In the genomic region with DNA sequence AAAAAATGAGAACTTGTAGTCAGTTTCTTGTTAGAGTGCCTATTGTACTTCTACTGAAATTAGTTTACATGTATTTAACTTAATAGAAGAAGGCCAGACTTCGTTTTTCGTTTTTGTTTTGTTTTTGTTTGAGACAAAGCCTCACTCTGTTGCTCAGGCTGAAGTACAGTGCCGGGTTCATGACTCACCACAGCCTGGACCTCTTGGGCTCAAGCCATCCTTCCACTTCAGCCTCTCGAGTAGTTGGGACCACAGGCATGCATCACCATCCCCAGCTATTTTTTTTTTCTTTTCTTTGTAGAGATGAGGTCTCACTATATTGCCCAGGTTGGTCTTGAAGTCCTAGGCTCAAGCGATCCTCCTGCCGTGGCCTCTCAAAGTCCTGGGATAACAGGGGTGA, we compare ENCODE assay signal across 23 cellular contexts.
A peak's percentile ranks its signal among the peaks of the same experiment; 100 is the strongest.
DNase-seq lines count a peak whose midpoint lies in the region; ATAC-seq, FAIRE-seq and TF ChIP-seq lines count a peak whose summit lies in the region.
"Had no signal": no experiment of that assay in that cellular context is flagged by ENCODE, and none has a peak within 500 bp of the region (broad histone marks: within the 10 kb centered on the region; RNA-seq: fewer than 3 reads in every experiment).

No MANE protein-coding gene starts in this region.

- ATAC-seq in GM12878 = no peak
- ATAC-seq: natural killer cell; stimulated activated naive CD8-positive, alpha-beta T cell treated with anti-CD3 and anti-CD28 coated beads, Interleukin-15, Interleukin-2, amounts not matched to agents 100 U/mL and 50 U/mL, for 24 hours; T-helper 17 cell had no signal

- in situ Hi-C loops in GM12878 (cut with MboI) = no loop called here

- DNase-seq in H4 (ENCODE audit: low spot score) (peak; percentile 62), NCI-H226 (peak; percentile 32), GM12878 (ENCODE audit: low read depth, low spot score) (no peak), globus pallidus (ENCODE audit: low spot score) (peak; percentile 11), SHP77 treated with DMSO at 0.1 percent for 48 hours (lab: John Stamatoyannopoulos, UW) (no peak), dermis blood vessel endothelial cell (no peak), ovary (no peak), Karpas-422 (no peak)
- DNase-seq: activated CD8-positive, alpha-beta memory T cell treated with anti-CD3 and anti-CD28 coated beads, Interleukin-2, amount 50 U/mL, for 48 hours; GF-D8; natural killer cell; NCI-H187; NCI-H774; OCI-M1; SIG-M5; stimulated activated CD4-positive, alpha-beta T cell treated with anti-CD3 and anti-CD28 coated beads, Interleukin-4, amount 100 ng/mL, for 24 hours; stimulated activated naive CD8-positive, alpha-beta T cell treated with anti-CD3 and anti-CD28 coated beads, Interleukin-15, Interleukin-2, amounts not matched to agents 100 U/mL and 50 U/mL, for 24 hours; T-helper 17 cell had no signal

- no peaks in the 10 kb centered on the region for H3K36me3 ChIP-seq in GM12878 (ENCODE audit: control insufficient read depth in 2 of 2, insufficient read depth in 2 of 2, low read length in 1 of 2)
- no peaks in the 10 kb centered on the region for H3K36me3 ChIP-seq in ovary
- H3K36me3 ChIP-seq in Karpas-422 (ENCODE audit: insufficient read depth, low read length) = no peaks in the 10 kb centered on the region
- H3K36me3 ChIP-seq: cardiac muscle cell, HAP-1, right atrium auricular region had no signal

- H3K9me3 ChIP-seq in GM12878 (replicated peaks; ENCODE audit: control insufficient read depth, insufficient read depth, low read length) = no peaks in the 10 kb centered on the region
- H3K9me3 ChIP-seq in ovary = no peaks in the 10 kb centered on the region
- H3K9me3 ChIP-seq in Karpas-422 (ENCODE audit: low read length) = peaks cover 9% of the 10 kb centered on the region; the same call in 1 of the 2 replicates
- H3K9me3 ChIP-seq: HAP-1, right atrium auricular region had no signal

- H2AFZ ChIP-seq in GM12878 (ENCODE audit: control insufficient read depth, low read depth, low read length) (no peak overlapping the region), Karpas-422 (ENCODE audit: low read length) (no peak overlapping the region)

- no peaks in the 10 kb centered on the region for H3K4me1 ChIP-seq in GM12878 (ENCODE audit: control insufficient read depth, insufficient read depth, low read length)
- no peaks in the 10 kb centered on the region for H3K4me1 ChIP-seq in ovary (ENCODE audit: insufficient read depth)
- H3K4me1 ChIP-seq in Karpas-422 (ENCODE audit: low read length) = no peaks in the 10 kb centered on the region
- H3K4me1 ChIP-seq: HAP-1, right atrium auricular region had no signal

- H3K27ac ChIP-seq in GM12878 (ENCODE audit: control insufficient read depth, insufficient read depth) (no peak overlapping the region), ovary (no peak overlapping the region), Karpas-422 (ENCODE audit: low read length) (no peak overlapping the region)
- H3K27ac ChIP-seq: cardiac muscle cell, epithelial cell of prostate, right atrium auricular region had no signal

- peak; percentile 23 for FAIRE-seq in GM12878 (lab: Jason Lieb, UNC)
- FAIRE-seq: D721Med had no signal

- SMC1A ChIA-PET in GM12878 (lab: Charles Lee; ENCODE audit: uncharacterized antibody, unreplicated experiment) = interaction anchor here (0.7 to 2.0 kb wide), 6 partner anchors 9 to 78 kb away, joined by 3 to 7 read pairs (median 4); no protein-coding TSS in a partner anchor

- H3K4me2 ChIP-seq in GM12878 (ENCODE audit: control insufficient read depth, insufficient read depth) (no peak overlapping the region), Karpas-422 (ENCODE audit: low read depth, low read length, poor library complexity, severe bottlenecking) (no peak overlapping the region)

- no peak for TF ChIP-seq RAD21 in GM12878 (IDR thresholded peaks at IDR 0.05; ENCODE audit: insufficient read depth, low read depth, low read length)

- POLR2A ChIA-PET in GM12878 (lab: Charles Lee) = no interaction called here

- H3K79me2 ChIP-seq in GM12878 (ENCODE audit: control insufficient read depth, insufficient read depth, low read length) (no peaks in the 10 kb centered on the region), Karpas-422 (ENCODE audit: low read length) (no peaks in the 10 kb centered on the region)

- TF ChIP-seq CTCF in GM12878 (IDR thresholded peaks at IDR 0.05 in 2 of 3, conservative IDR thresholded peaks at IDR 0.05 in 1 of 3; ENCODE audit: control insufficient read depth in 2 of 3, extremely low read depth in 1 of 3, insufficient read depth in 1 of 3, low read depth in 3 of 3, low read length in 3 of 3) (no peak), ovary (IDR thresholded peaks at IDR 0.05) (no peak)

- no peak for TF ChIP-seq EP300 in GM12878 (IDR thresholded peaks at IDR 0.05; ENCODE audit: borderline replicate concordance in 1 of 2, control insufficient read depth in 1 of 2, low read depth in 2 of 2, low read length in 2 of 2)
- TF ChIP-seq EP300 in ovary (IDR thresholded peaks at IDR 0.05) = no peak

- H3K9ac ChIP-seq in GM12878 (ENCODE audit: control insufficient read depth, insufficient read depth, low read length) (no peak overlapping the region), Karpas-422 (ENCODE audit: low read length) (no peak overlapping the region)

- no TSS peak for BruUV-seq in GM12878 (replicated peaks; lab: Mats Ljungman, UMichigan)

- H3K9me2 ChIP-seq in Karpas-422 (replicated peaks; ENCODE audit: insufficient read depth, low read length) = no peaks in the 10 kb centered on the region

- 28% methylated on average over 6 of the region's 6 CpGs for WGBS in GM12878 (ENCODE audit: insufficient coverage, insufficient replicate concordance, low lambda C conversion rate, missing lambda C conversion rate)
- 43 to 59% (median 47%) methylated on average over 6 of the region's 6 CpGs for WGBS in ovary, 3 donors

- no peak for TF ChIP-seq POLR2A in GM12878 (IDR thresholded peaks at IDR 0.05; ENCODE audit: low read depth, low read length)
- TF ChIP-seq POLR2A in ovary (IDR thresholded peaks at IDR 0.05) = no peak

- intact Hi-C loops in GM12878 (cut with micrococcal nuclease; ENCODE audit: unreplicated experiment) (no loop called here), ovary (cut with DNase I) (no loop called here)

- CTCF ChIA-PET in GM12878 (lab: Yijun Ruan, JAX) = interaction anchor here (2.0 kb wide), 1 partner anchor 11 kb away, joined by 4 read pairs; no protein-coding TSS in a partner anchor

- H4K20me1 ChIP-seq in GM12878 (ENCODE audit: control insufficient read depth, insufficient read depth) = no peaks in the 10 kb centered on the region
- no peaks in the 10 kb centered on the region for H4K20me1 ChIP-seq in Karpas-422 (ENCODE audit: insufficient read depth, low read depth, low read length)

- no peak overlapping the region for H3K4me3 ChIP-seq in GM12878
- no peak overlapping the region for H3K4me3 ChIP-seq in ovary
- no peak overlapping the region for H3K4me3 ChIP-seq in Karpas-422 (ENCODE audit: low read length)
- H3K4me3 ChIP-seq: cardiac muscle cell, HAP-1, right atrium auricular region had no signal

- RAD21 ChIA-PET in GM12878 (lab: Charles Lee; ENCODE audit: unreplicated experiment) = no interaction called here

- no peaks in the 10 kb centered on the region for H3K27me3 ChIP-seq in GM12878 (replicated peaks in 1 of 2; ENCODE audit: control insufficient read depth in 2 of 2, insufficient read depth in 2 of 2, low read length in 1 of 2)
- no peaks in the 10 kb centered on the region for H3K27me3 ChIP-seq in ovary
- H3K27me3 ChIP-seq in Karpas-422 (ENCODE audit: low read length) = no peaks in the 10 kb centered on the region
- H3K27me3 ChIP-seq: cardiac muscle cell, right atrium auricular region had no signal

TF ChIP-seq in GM12878, 131 proteins besides CTCF, POLR2A, EP300 and RAD21 (continues in another document):
- no peak for TF ChIP-seq ZZZ3 (IDR thresholded peaks at IDR 0.05; ENCODE audit: control insufficient read depth, insufficient read length, low read depth)
- TF ChIP-seq, protein P1, sequence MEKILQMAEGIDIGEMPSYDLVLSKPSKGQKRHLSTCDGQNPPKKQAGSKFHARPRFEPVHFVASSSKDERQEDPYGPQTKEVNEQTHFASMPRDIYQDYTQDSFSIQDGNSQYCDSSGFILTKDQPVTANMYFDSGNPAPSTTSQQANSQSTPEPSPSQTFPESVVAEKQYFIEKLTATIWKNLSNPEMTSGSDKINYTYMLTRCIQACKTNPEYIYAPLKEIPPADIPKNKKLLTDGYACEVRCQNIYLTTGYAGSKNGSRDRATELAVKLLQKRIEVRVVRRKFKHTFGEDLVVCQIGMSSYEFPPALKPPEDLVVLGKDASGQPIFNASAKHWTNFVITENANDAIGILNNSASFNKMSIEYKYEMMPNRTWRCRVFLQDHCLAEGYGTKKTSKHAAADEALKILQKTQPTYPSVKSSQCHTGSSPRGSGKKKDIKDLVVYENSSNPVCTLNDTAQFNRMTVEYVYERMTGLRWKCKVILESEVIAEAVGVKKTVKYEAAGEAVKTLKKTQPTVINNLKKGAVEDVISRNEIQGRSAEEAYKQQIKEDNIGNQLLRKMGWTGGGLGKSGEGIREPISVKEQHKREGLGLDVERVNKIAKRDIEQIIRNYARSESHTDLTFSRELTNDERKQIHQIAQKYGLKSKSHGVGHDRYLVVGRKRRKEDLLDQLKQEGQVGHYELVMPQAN (conservative IDR thresholded peaks at IDR 0.05) = no peak
- TF ChIP-seq RUNX3 (IDR thresholded peaks at IDR 0.05; ENCODE audit: low read length) = no peak
- TF ChIP-seq HDGF (IDR thresholded peaks at IDR 0.05) = no peak
- TF ChIP-seq, protein P2, sequence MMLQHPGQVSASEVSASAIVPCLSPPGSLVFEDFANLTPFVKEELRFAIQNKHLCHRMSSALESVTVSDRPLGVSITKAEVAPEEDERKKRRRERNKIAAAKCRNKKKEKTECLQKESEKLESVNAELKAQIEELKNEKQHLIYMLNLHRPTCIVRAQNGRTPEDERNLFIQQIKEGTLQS (IDR thresholded peaks at IDR 0.05; ENCODE audit: borderline replicate concordance, extremely low read depth, low read depth, low read length) = no peak

Comparison
In these comparisons a context has a peak if more than half of its experiments do, and no peak if none do; other contexts are left out.
1. DNase-seq: peak in H4 (single experiment), NCI-H226 (single experiment) and globus pallidus (single experiment); none in GM12878 (single experiment), SHP77 treated with DMSO at 0.1 percent for 48 hours (single experiment), dermis blood vessel endothelial cell (single experiment), ovary (0 of 5) and Karpas-422 (single experiment).